Comparison of ENCODE assay signal across 26 cellular contexts in genomic region chr10:69928339-69928738, GRCh38.
"Had no signal": no experiment of that assay in that cellular context is flagged by ENCODE, and none has a peak within 500 bp of the region (broad histone marks: within the 10 kb centered on the region; RNA-seq: fewer than 3 reads in every experiment).

No MANE protein-coding gene starts in this region.

- H3K79me2 ChIP-seq: hepatocyte had no signal

- H3K27ac ChIP-seq: colonic mucosa, coronary artery, dorsolateral prefrontal cortex, epithelial cell of prostate, esophagus muscularis mucosa, esophagus squamous epithelium, foreskin keratinocyte, gastrocnemius medialis, gastroesophageal sphincter, heart left ventricle, heart right ventricle, hepatocyte had no signal

- H3K4me3 ChIP-seq: colonic mucosa, coronary artery, dorsolateral prefrontal cortex, esophagus muscularis mucosa, esophagus squamous epithelium, gastrocnemius medialis, gastroesophageal sphincter, heart left ventricle, heart right ventricle, hepatocyte had no signal

- ATAC-seq: effector memory CD8-positive, alpha-beta T cell; esophagus mucosa; foreskin keratinocyte; gastrocnemius medialis; gastroesophageal sphincter; heart left ventricle; heart right ventricle had no signal

- H2AFZ ChIP-seq: hepatocyte had no signal

- DNase-seq: colonic mucosa; cortex of kidney; dermis blood vessel endothelial cell; dorsolateral prefrontal cortex; effector CD4-positive, alpha-beta T cell; effector CD8-positive, alpha-beta T cell; effector memory CD4-positive, alpha-beta T cell; effector memory CD8-positive, alpha-beta T cell; endodermal cell; erythroblast; esophagus squamous epithelium; foreskin fibroblast; foreskin keratinocyte; foreskin melanocyte; gastrocnemius medialis; glutamatergic neuron; head of caudate nucleus; heart left ventricle; heart right ventricle had no signal

- H3K4me3 Mint-ChIP-seq: dendritic cell treated with granulocyte-macrophage colony-stimulating factor and Interleukin-4, amounts not matched to agents 40 ng/mL and 50 ng/mL, for 4 days; effector memory CD8-positive, alpha-beta T cell; endodermal cell had no signal

- H3K9me3 ChIP-seq: colonic mucosa, esophagus muscularis mucosa, esophagus squamous epithelium, gastrocnemius medialis, heart left ventricle had no signal

- H3K27ac Mint-ChIP-seq: dendritic cell treated with granulocyte-macrophage colony-stimulating factor and Interleukin-4, amounts not matched to agents 40 ng/mL and 50 ng/mL, for 4 days; effector memory CD8-positive, alpha-beta T cell; endodermal cell had no signal

- H3K4me2 ChIP-seq: hepatocyte had no signal

- H3K36me3 ChIP-seq: colonic mucosa, esophagus muscularis mucosa, esophagus squamous epithelium, gastrocnemius medialis, heart left ventricle, heart right ventricle had no signal

- H3K9me3 Mint-ChIP-seq: dendritic cell treated with granulocyte-macrophage colony-stimulating factor and Interleukin-4, amounts not matched to agents 40 ng/mL and 50 ng/mL, for 4 days had no signal

- H3K27me3 ChIP-seq: colonic mucosa, esophagus muscularis mucosa, esophagus squamous epithelium, gastrocnemius medialis, gastroesophageal sphincter, heart left ventricle, hepatocyte had no signal

- H3K4me1 ChIP-seq: colonic mucosa, esophagus muscularis mucosa, esophagus squamous epithelium, foreskin keratinocyte, gastrocnemius medialis, gastroesophageal sphincter, heart left ventricle, heart right ventricle had no signal
